23 cellular contexts compared by ENCODE assay signal in the genomic region with DNA sequence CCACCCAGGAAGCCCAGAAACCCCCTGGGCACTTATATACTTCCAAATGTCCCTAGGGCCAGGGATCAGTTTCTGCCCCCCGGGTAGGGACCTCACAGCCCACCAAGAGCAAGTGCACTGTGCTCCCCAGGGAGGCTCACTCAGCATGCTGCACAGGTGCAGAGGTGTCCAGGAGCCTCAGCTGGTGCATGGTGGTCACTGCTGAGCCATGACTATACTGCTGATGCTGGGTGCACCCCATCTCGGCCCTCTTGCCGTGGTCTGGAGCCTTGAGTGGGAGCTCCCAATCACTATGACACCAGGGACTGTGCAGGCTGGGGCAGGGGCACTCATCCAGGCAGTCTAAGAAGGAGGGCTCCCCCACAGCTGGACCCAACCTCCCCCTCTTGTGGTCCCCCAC.
"Had no signal": no experiment of that assay in that cellular context is flagged by ENCODE, and none has a peak within 500 bp of the region (broad histone marks: within the 10 kb centered on the region; RNA-seq: fewer than 3 reads in every experiment).

No MANE protein-coding gene starts in this region.

- H3K36me3 Mint-ChIP-seq: mesothelial cell of epicardium had no signal

- H3K9me3 ChIP-seq: esophagus squamous epithelium, gastrocnemius medialis, heart right ventricle, left lung, lower lobe of right lung, mucosa of descending colon had no signal

- H3K27ac ChIP-seq: coronary artery, epithelial cell of prostate, esophagus squamous epithelium, gastrocnemius medialis, heart right ventricle, left lung, lower lobe of right lung had no signal

- H3K9me3 Mint-ChIP-seq: endodermal cell had no signal

- ATAC-seq: effector memory CD8-positive, alpha-beta T cell; esophagus mucosa; gastrocnemius medialis; heart right ventricle; left cardiac atrium; left lung; left ventricle myocardium superior; lower lobe of right lung; mucosa of descending colon had no signal

- H3K27me3 ChIP-seq: esophagus squamous epithelium, gastrocnemius medialis, left lung had no signal

- H3K27ac Mint-ChIP-seq: effector memory CD8-positive, alpha-beta T cell; endodermal cell; mesothelial cell of epicardium had no signal

- H3K4me1 ChIP-seq: esophagus squamous epithelium, gastrocnemius medialis, heart right ventricle, left lung, lower lobe of right lung had no signal

- H3K4me3 ChIP-seq: coronary artery, esophagus squamous epithelium, gastrocnemius medialis, heart right ventricle, left lung, lower lobe of right lung, mucosa of descending colon had no signal

- DNase-seq: dermis blood vessel endothelial cell; effector CD8-positive, alpha-beta T cell; effector memory CD8-positive, alpha-beta T cell; endodermal cell; erythroblast; esophagus squamous epithelium; foreskin fibroblast; foreskin melanocyte; gastrocnemius medialis; glutamatergic neuron; head of caudate nucleus; heart right ventricle; hippocampal formation; left cardiac atrium; left lung; left ventricle myocardium superior; lower lobe of right lung; mesenchymal stem cell; mucosa of descending colon had no signal

- H3K4me3 Mint-ChIP-seq: effector memory CD8-positive, alpha-beta T cell; endodermal cell; mesothelial cell of epicardium had no signal

- H3K4me1 Mint-ChIP-seq: endodermal cell had no signal

- H3K36me3 ChIP-seq: esophagus squamous epithelium, gastrocnemius medialis, heart right ventricle, left lung, lower lobe of right lung had no signal
